ENCODE assay signal across 20 cellular contexts in the genomic region with DNA sequence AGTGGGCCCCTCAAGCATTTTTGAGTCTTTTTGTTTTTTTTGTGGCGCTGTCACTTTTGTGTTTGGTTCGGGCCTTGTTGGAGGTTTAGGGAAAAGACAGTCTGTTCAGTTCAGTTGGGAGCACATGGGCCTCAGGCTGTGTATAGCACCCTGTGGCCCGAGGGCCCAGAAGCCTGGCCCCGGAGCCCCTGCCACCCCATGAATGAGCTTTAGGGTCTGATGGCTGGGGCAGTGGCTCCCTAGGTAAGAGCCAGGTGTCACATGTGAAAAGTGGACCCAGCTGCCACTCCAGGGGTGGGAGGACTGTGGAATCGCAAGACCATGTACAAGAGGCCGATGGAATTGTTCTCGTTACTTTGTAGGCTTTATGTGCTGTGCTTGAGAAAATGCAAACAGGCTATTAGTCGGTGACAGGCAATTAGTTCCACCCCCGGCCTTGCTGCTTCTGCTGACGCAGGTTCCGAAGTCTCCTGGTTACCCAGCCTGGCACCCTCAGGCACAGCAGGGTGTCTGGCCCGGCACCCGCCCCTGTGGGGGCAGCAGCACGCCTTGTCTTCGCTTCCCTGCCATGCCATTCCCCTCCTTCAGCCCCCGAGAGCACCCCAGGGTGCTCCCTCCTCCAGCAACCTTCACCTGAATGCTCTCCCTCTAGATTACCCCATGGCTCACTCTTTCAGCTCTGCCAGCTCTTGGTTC. TPM values are rescaled to one million over a fixed set of nuclear protein-coding genes. Genes with fewer than 3 reads are reported as not detected.
DNase-seq lines count a peak whose midpoint lies in the region; ATAC-seq and TF ChIP-seq lines count a peak whose summit lies in the region.
"Had no signal": no experiment of that assay in that cellular context is flagged by ENCODE, and none has a peak within 500 bp of the region (broad histone marks: within the 10 kb centered on the region; RNA-seq: fewer than 3 reads in every experiment).

No MANE protein-coding gene starts in this region.

- TF ChIP-seq CTCF in nephron progenitor cell (IDR thresholded peaks at IDR 0.05): no peak

- H3K9ac ChIP-seq in SK-N-MC (ENCODE audit: insufficient read length): no peak overlapping the region

- H3K27ac ChIP-seq in SK-N-MC: peak overlapping the region; percentile 73
- H3K27ac ChIP-seq: 22Rv1, SJCRH30 had no signal

- peaks cover 14% of the 10 kb centered on the region for H3K9me3 Mint-ChIP-seq in nephron progenitor cell
- H3K9me3 Mint-ChIP-seq in stimulated activated memory B cell treated with anti-CD40 and anti-IgM and Interleukin-4, amounts not matched to agents 10 μg/mL and 1 μg/mL and 100 μg/mL, for 72 hours: peaks cover 3% of the 10 kb centered on the region

- H3K36me3 Mint-ChIP-seq in nephron progenitor cell (ENCODE audit: low read depth): peaks cover 18% of the 10 kb centered on the region
- peaks cover 74% of the 10 kb centered on the region for H3K36me3 Mint-ChIP-seq in stimulated activated memory B cell treated with anti-CD40 and anti-IgM and Interleukin-4, amounts not matched to agents 10 μg/mL and 1 μg/mL and 100 μg/mL, for 72 hours

- DNase-seq in DMS153 (lab: John Stamatoyannopoulos, UW): peak; percentile 31
- no peak for DNase-seq in DMS153 treated with DMSO at 0.1 percent for 48 hours (lab: John Stamatoyannopoulos, UW; ENCODE audit: unreplicated experiment)
- no peak for DNase-seq in SK-N-MC (ENCODE audit: low read depth, low spot score)
- no peak for DNase-seq in nephron progenitor cell
- no peak for DNase-seq in AG08396 (ENCODE audit: low spot score)
- DNase-seq in SK-N-DZ (ENCODE audit: low spot score): no peak
- DNase-seq in NCI-H524 (lab: John Stamatoyannopoulos, UW): no peak
- DNase-seq: CD4-positive, alpha-beta memory T cell; GDM1; HCEC 1CT; KG1; NCI-H1436 treated with DMSO at 0.1 percent for 48 hours; NCI-H226; NCI-H526; NK-92 treated with Interleukin-12 subunit alpha and Interleukin-12 subunit beta, amount 100 ng/mL, for 24 hours; SJCRH30 had no signal

- H3K4me1 Mint-ChIP-seq in nephron progenitor cell: peaks cover 47% of the 10 kb centered on the region
- peaks cover 12% of the 10 kb centered on the region for H3K4me1 Mint-ChIP-seq in stimulated activated memory B cell treated with anti-CD40 and anti-IgM and Interleukin-4, amounts not matched to agents 10 μg/mL and 1 μg/mL and 100 μg/mL, for 72 hours
- H3K4me1 Mint-ChIP-seq: CD4-positive, alpha-beta memory T cell had no signal

- H3K27ac Mint-ChIP-seq in nephron progenitor cell: peak overlapping the region; percentile 76
- peak overlapping the region; percentile 54 for H3K27ac Mint-ChIP-seq in stimulated activated memory B cell treated with anti-CD40 and anti-IgM and Interleukin-4, amounts not matched to agents 10 μg/mL and 1 μg/mL and 100 μg/mL, for 72 hours

- H3K4me3 ChIP-seq in SK-N-MC: peak overlapping the region; percentile 14; the same call in 1 of the 2 replicates
- H3K4me3 ChIP-seq: GM12878, SJCRH30 had no signal

- ATAC-seq in stimulated activated memory B cell treated with anti-CD40 and anti-IgM and Interleukin-4, amounts not matched to agents 10 μg/mL and 1 μg/mL and 100 μg/mL, for 72 hours: no peak
- ATAC-seq: GM12878 had no signal

- no peaks in the 10 kb centered on the region for H3K9me3 ChIP-seq in SK-N-MC (ENCODE audit: low read depth, low read length)
- H3K9me3 ChIP-seq: SJCRH30 had no signal

- H3K27me3 Mint-ChIP-seq in nephron progenitor cell (ENCODE audit: low read depth, poor library complexity): peaks cover 11% of the 10 kb centered on the region
- no peaks in the 10 kb centered on the region for H3K27me3 Mint-ChIP-seq in stimulated activated memory B cell treated with anti-CD40 and anti-IgM and Interleukin-4, amounts not matched to agents 10 μg/mL and 1 μg/mL and 100 μg/mL, for 72 hours
- H3K27me3 Mint-ChIP-seq: CD4-positive, alpha-beta memory T cell had no signal

- no peak overlapping the region for H3K4me3 Mint-ChIP-seq in nephron progenitor cell
- H3K4me3 Mint-ChIP-seq in stimulated activated memory B cell treated with anti-CD40 and anti-IgM and Interleukin-4, amounts not matched to agents 10 μg/mL and 1 μg/mL and 100 μg/mL, for 72 hours: peak overlapping the region; percentile 48
- H3K4me3 Mint-ChIP-seq: CD4-positive, alpha-beta memory T cell had no signal

- no peaks in the 10 kb centered on the region for H3K36me3 ChIP-seq in SK-N-MC (ENCODE audit: insufficient read depth, low read length)
- H3K36me3 ChIP-seq: SJCRH30 had no signal

RNA-seq across cellular contexts. Expression of gene PARVG, which starts 38.2 kb away (rescaled TPM):
- not detected in 2 replicates for polyA plus RNA-seq in SK-N-DZ (2014; cell fraction: cytosol; rRNA removed)
- not detected in 2 replicates for polyA plus RNA-seq in SK-N-DZ (2014; cell fraction: nucleus; rRNA removed)
- polyA plus RNA-seq: BJ had no signal
